Comparison of ENCODE assay signal across 24 cellular contexts in genomic region chr12:121333747-121334146, GRCh38. TPM values are rescaled to one million over a fixed set of nuclear protein-coding genes. Genes with fewer than 3 reads are reported as not detected.
A peak's percentile ranks its signal among the peaks of the same experiment; 100 is the strongest.
DNase-seq lines count a peak whose midpoint lies in the region; ATAC-seq, FAIRE-seq and TF ChIP-seq lines count a peak whose summit lies in the region.
"Had no signal": no experiment of that assay in that cellular context is flagged by ENCODE, and none has a peak within 500 bp of the region (broad histone marks: within the 10 kb centered on the region; RNA-seq: fewer than 3 reads in every experiment).

No MANE protein-coding gene starts in this region.

- no peaks in the 10 kb centered on the region for H3K27me3 ChIP-seq in bronchial epithelial cell (ENCODE audit: control insufficient read depth, insufficient read depth, low read length)
- H3K27me3 ChIP-seq: BLaER1 had no signal

- no peak for FAIRE-seq in bronchial epithelial cell (lab: Jason Lieb, UNC)
- FAIRE-seq: A204.1, D721Med, GM12891, GM18507, H54 had no signal

- no peak for TF ChIP-seq CTCF in VCaP (conservative IDR thresholded peaks at IDR 0.05)
- TF ChIP-seq CTCF in bronchial epithelial cell (IDR thresholded peaks at IDR 0.05; ENCODE audit: insufficient read depth, low read length, severe bottlenecking), result no peak

- no peak for ATAC-seq in activated naive CD8-positive, alpha-beta T cell treated with anti-CD3 and anti-CD28 coated beads, Interleukin-2, amount 10 ng/mL, durations not matched to agents 7 days and 5 days (ENCODE audit: low read depth)
- no peak for ATAC-seq in activated naive CD8-positive, alpha-beta T cell treated with anti-CD3 and anti-CD28 coated beads, Interleukin-2, amount 50 U/mL, for 24 hours
- ATAC-seq in esophagus mucosa (peak; percentile 63), GM19395 (IDR thresholded peaks at IDR 0.05; ENCODE audit: unreplicated experiment) (no peak)

- peaks cover 16% of the 10 kb centered on the region for H3K36me3 ChIP-seq in bronchial epithelial cell (ENCODE audit: control insufficient read depth, insufficient read depth, low read length)

- no peak overlapping the region for H3K4me3 Mint-ChIP-seq in activated naive CD8-positive, alpha-beta T cell treated with anti-CD3 and anti-CD28 coated beads, Interleukin-2, amount 10 ng/mL, durations not matched to agents 7 days and 5 days
- no peak overlapping the region for H3K4me3 Mint-ChIP-seq in activated naive CD8-positive, alpha-beta T cell treated with anti-CD3 and anti-CD28 coated beads, Interleukin-2, amount 50 U/mL, for 24 hours
- H3K4me3 Mint-ChIP-seq: B cell; CD4-positive, alpha-beta T cell; CD8-positive, alpha-beta memory T cell; HFFc6 had no signal

- peaks cover 25% of the 10 kb centered on the region for H3K36me3 Mint-ChIP-seq in activated naive CD8-positive, alpha-beta T cell treated with anti-CD3 and anti-CD28 coated beads, Interleukin-2, amount 10 ng/mL, durations not matched to agents 7 days and 5 days
- peaks cover 49% of the 10 kb centered on the region for H3K36me3 Mint-ChIP-seq in activated naive CD8-positive, alpha-beta T cell treated with anti-CD3 and anti-CD28 coated beads, Interleukin-2, amount 50 U/mL, for 24 hours (ENCODE audit: low read depth)

- POLR2A ChIA-PET in activated naive CD8-positive, alpha-beta T cell treated with anti-CD3 and anti-CD28 coated beads, Interleukin-2, amount 10 ng/mL, durations not matched to agents 7 days and 5 days (lab: Charles Lee), result no interaction called here

- no peak for DNase-seq in activated naive CD8-positive, alpha-beta T cell treated with anti-CD3 and anti-CD28 coated beads, Interleukin-2, amount 10 ng/mL, durations not matched to agents 7 days and 5 days
- DNase-seq in activated naive CD8-positive, alpha-beta T cell treated with anti-CD3 and anti-CD28 coated beads, Interleukin-2, amount 50 U/mL, for 24 hours, result no peak
- DNase-seq in bronchial epithelial cell (ENCODE audit: low read depth) (peak; percentile 78), 8988T (no peak)
- no peak for DNase-seq in NK-92 treated with Interleukin-12 subunit alpha and Interleukin-12 subunit beta, amount 100 ng/mL, for 24 hours (lab: John Stamatoyannopoulos, UW)
- DNase-seq: CD4-positive, alpha-beta T cell; CD8-positive, alpha-beta memory T cell; DMS 273 treated with DMSO at 0.1 percent for 48 hours; DMS79 treated with DMSO at 0.1 percent for 48 hours; GF-D8; GOT3; HFFc6 had no signal

- H3K27ac ChIP-seq in VCaP, result peak overlapping the region; percentile 33; the same call in 1 of the 2 replicates
- H3K27ac ChIP-seq: BLaER1, C4-2B had no signal

- no peaks in the 10 kb centered on the region for H3K9me3 Mint-ChIP-seq in activated naive CD8-positive, alpha-beta T cell treated with anti-CD3 and anti-CD28 coated beads, Interleukin-2, amount 10 ng/mL, durations not matched to agents 7 days and 5 days
- H3K9me3 Mint-ChIP-seq in activated naive CD8-positive, alpha-beta T cell treated with anti-CD3 and anti-CD28 coated beads, Interleukin-2, amount 50 U/mL, for 24 hours, result no peaks in the 10 kb centered on the region
- H3K9me3 Mint-ChIP-seq: CD4-positive, alpha-beta T cell; CD8-positive, alpha-beta memory T cell; HFFc6 had no signal

- peaks cover 2% of the 10 kb centered on the region for H3K4me1 Mint-ChIP-seq in activated naive CD8-positive, alpha-beta T cell treated with anti-CD3 and anti-CD28 coated beads, Interleukin-2, amount 10 ng/mL, durations not matched to agents 7 days and 5 days
- H3K4me1 Mint-ChIP-seq in activated naive CD8-positive, alpha-beta T cell treated with anti-CD3 and anti-CD28 coated beads, Interleukin-2, amount 50 U/mL, for 24 hours, result no peaks in the 10 kb centered on the region

- no peak overlapping the region for H3K4me3 ChIP-seq in bronchial epithelial cell (ENCODE audit: low read depth, low read length)
- H3K4me3 ChIP-seq: BLaER1, HAP-1 had no signal

- no peaks in the 10 kb centered on the region for H3K27me3 Mint-ChIP-seq in activated naive CD8-positive, alpha-beta T cell treated with anti-CD3 and anti-CD28 coated beads, Interleukin-2, amount 10 ng/mL, durations not matched to agents 7 days and 5 days
- H3K27me3 Mint-ChIP-seq in activated naive CD8-positive, alpha-beta T cell treated with anti-CD3 and anti-CD28 coated beads, Interleukin-2, amount 50 U/mL, for 24 hours, result no peaks in the 10 kb centered on the region
- H3K27me3 Mint-ChIP-seq: B cell; CD4-positive, alpha-beta T cell had no signal

- peak overlapping the region; percentile 56 for H3K27ac Mint-ChIP-seq in activated naive CD8-positive, alpha-beta T cell treated with anti-CD3 and anti-CD28 coated beads, Interleukin-2, amount 10 ng/mL, durations not matched to agents 7 days and 5 days
- H3K27ac Mint-ChIP-seq in activated naive CD8-positive, alpha-beta T cell treated with anti-CD3 and anti-CD28 coated beads, Interleukin-2, amount 50 U/mL, for 24 hours, result no peak overlapping the region
- H3K27ac Mint-ChIP-seq: B cell, HFFc6 had no signal

RNA-seq across cellular contexts. Expression of gene ANAPC5, which starts 18.5 kb away (rescaled TPM):
- 100 to 1,000 TPM; 133 to 135 TPM for total RNA-seq in activated naive CD8-positive, alpha-beta T cell treated with anti-CD3 and anti-CD28 coated beads, Interleukin-2, amount 10 ng/mL, durations not matched to agents 7 days and 5 days
- total RNA-seq in bronchial epithelial cell (91.5 and 115 TPM in 2 replicates), esophagus mucosa (68.2 TPM)

RNA-seq across cellular contexts. Expression of gene CAMKK2, which starts 37.2 kb away (rescaled TPM):
- total RNA-seq in activated naive CD8-positive, alpha-beta T cell treated with anti-CD3 and anti-CD28 coated beads, Interleukin-2, amount 10 ng/mL, durations not matched to agents 7 days and 5 days, result 10 to 100 TPM; 27.0 to 29.2 TPM
- 9.5 and 11.1 TPM in 2 replicates for total RNA-seq in bronchial epithelial cell
- total RNA-seq in esophagus mucosa, result 17.5 TPM
